ENCODE assay signal across 14 cellular contexts in genomic region chr16:89871895-89872294, GRCh38. TPM values are rescaled to one million over a fixed set of nuclear protein-coding genes. Genes with fewer than 3 reads are reported as not detected.
A peak's percentile ranks its signal among the peaks of the same experiment; 100 is the strongest.
DNase-seq lines count a peak whose midpoint lies in the region; ATAC-seq and TF ChIP-seq lines count a peak whose summit lies in the region.
"Had no signal": no experiment of that assay in that cellular context is flagged by ENCODE, and none has a peak within 500 bp of the region (broad histone marks: within the 10 kb centered on the region; RNA-seq: fewer than 3 reads in every experiment).

No MANE protein-coding gene starts in this region.

- no CpG with 5 or more reads among the region's 9 CpGs for WGBS in neuronal stem cell (ENCODE audit: extremely low coverage in 2 of 2, insufficient read length in 2 of 2, insufficient replicate concordance in 1 of 2), 2 donors

- no peak overlapping the region for H2BK120ac ChIP-seq in neuronal stem cell (ENCODE audit: low read depth, low read length)

- TF ChIP-seq CTCF in right atrium auricular region (IDR thresholded peaks at IDR 0.05) (no peak), HEK293 (tag by site-specific recombination; IDR thresholded peaks at IDR 0.05) (no peak)

- no peak overlapping the region for H4K91ac ChIP-seq in neuronal stem cell (ENCODE audit: low read depth, low read length, poor library complexity)

- peak overlapping the region; percentile 81 for H2BK15ac ChIP-seq in neuronal stem cell (ENCODE audit: low read length)

- H3K14ac ChIP-seq in neuronal stem cell (ENCODE audit: low read length) = no peak overlapping the region

- peaks cover 4% of the 10 kb centered on the region for H3K9me3 Mint-ChIP-seq in activated naive CD8-positive, alpha-beta T cell (ENCODE audit: low read depth)

- H3K27me3 ChIP-seq in right atrium auricular region = no peaks in the 10 kb centered on the region
- H3K27me3 ChIP-seq in neuronal stem cell (ENCODE audit: control insufficient read depth in 3 of 3, insufficient read depth in 3 of 3, low read depth in 1 of 3, low read length in 3 of 3) = no peaks in the 10 kb centered on the region
- H3K27me3 ChIP-seq: ascending aorta, BE2C had no signal

- H3K36me3 ChIP-seq in right atrium auricular region (peaks cover 7% of the 10 kb centered on the region), HEK293 (ENCODE audit: control insufficient read depth in 2 of 2, insufficient read depth in 1 of 2, low read length in 2 of 2) (peaks cover 8 to 42% of the 10 kb centered on the region in 2 experiments), neuronal stem cell (replicated peaks in 1 of 2; ENCODE audit: control insufficient read depth in 2 of 2, insufficient read depth in 2 of 2, low read length in 2 of 2) (peaks cover 6 to 34% of the 10 kb centered on the region in 2 donors)

- no peak overlapping the region for H2BK12ac ChIP-seq in neuronal stem cell (ENCODE audit: low read length)

- H3K23ac ChIP-seq in neuronal stem cell (ENCODE audit: low read depth, low read length, poor library complexity) = no peak overlapping the region

- intact Hi-C loops in Right ventricle myocardium superior (cut with DNase I) = no loop called here

- H3K18ac ChIP-seq in neuronal stem cell (ENCODE audit: low read length) = no peak overlapping the region

- no peak overlapping the region for H3K4ac ChIP-seq in neuronal stem cell (ENCODE audit: low read length)

- peaks cover 14% of the 10 kb centered on the region for H3K4me1 Mint-ChIP-seq in activated naive CD8-positive, alpha-beta T cell (ENCODE audit: low read depth)

- H4K8ac ChIP-seq in neuronal stem cell (ENCODE audit: low read depth, low read length) = no peak overlapping the region

- POLR2A ChIA-PET in HEK293 (lab: Yijun Ruan, JAX) = interaction anchor here (0.5 to 3.3 kb wide), 3 partner anchors 9 to 121 kb away, joined by 3 to 22 read pairs (median 10); no protein-coding TSS in a partner anchor

- H3K4me1 ChIP-seq in right atrium auricular region (peaks cover 0 to 19% of the 10 kb centered on the region in 2 donors), HEK293 (ENCODE audit: control insufficient read depth, insufficient read depth, low read length) (no peaks in the 10 kb centered on the region), neuronal stem cell (ENCODE audit: control insufficient read depth in 2 of 2, insufficient read depth in 1 of 2, low read depth in 1 of 2, low read length in 2 of 2) (peaks cover 5 to 8% of the 10 kb centered on the region in 2 donors)

- no peaks in the 10 kb centered on the region for H3K27me3 Mint-ChIP-seq in activated naive CD8-positive, alpha-beta T cell

- H2AFZ ChIP-seq in neuronal stem cell (ENCODE audit: low read length) = no peak overlapping the region

- no peak overlapping the region for H3K9ac ChIP-seq in neuronal stem cell (ENCODE audit: low read depth, low read length, poor library complexity)

- peaks cover 5% of the 10 kb centered on the region for H3K36me3 Mint-ChIP-seq in activated naive CD8-positive, alpha-beta T cell

- H3K27ac Mint-ChIP-seq in activated naive CD8-positive, alpha-beta T cell = peak overlapping the region; percentile 22

- peaks cover 2% of the 10 kb centered on the region for H3K79me1 ChIP-seq in neuronal stem cell (ENCODE audit: low read depth, low read length)

- H2AK5ac ChIP-seq in neuronal stem cell (ENCODE audit: low read depth, low read length) = peak overlapping the region; percentile 90

- peak overlapping the region; percentile 90 for H3K4me3 Mint-ChIP-seq in activated naive CD8-positive, alpha-beta T cell

- DNase-seq in Right ventricle myocardium superior = peak; percentile 3
- DNase-seq in right atrium auricular region (ENCODE audit: low spot score) = no peak
- DNase-seq in neuronal stem cell (ENCODE audit: low spot score) = no peak
- no peak for DNase-seq in A172 (ENCODE audit: low spot score)
- DNase-seq in amygdala (lab: John Stamatoyannopoulos, UW) = no peak
- no peak for DNase-seq in kidney tubule cell (ENCODE audit: low spot score)
- DNase-seq: activated CD8-positive, alpha-beta memory T cell treated with anti-CD3 and anti-CD28 coated beads, Interleukin-2, amount 50 U/mL, for 4 hours; BE2C; KG1; SK-N-SH had no signal

- H3K27ac ChIP-seq in right atrium auricular region = no peak overlapping the region
- no peak overlapping the region for H3K27ac ChIP-seq in HEK293 (ENCODE audit: extremely low read depth, low read depth, low read length)
- H3K27ac ChIP-seq in neuronal stem cell (replicated peaks; ENCODE audit: low read length) = no peak overlapping the region

- CTCF ChIA-PET in HEK293 (lab: Yijun Ruan, JAX) = interaction anchor here (0.7 to 4.0 kb wide), 3 partner anchors 11 to 143 kb away, joined by 3 to 34 read pairs (median 5); no protein-coding TSS in a partner anchor

- H3K4me3 ChIP-seq in right atrium auricular region (no peak overlapping the region), HEK293 (ENCODE audit: low read depth, low read length) (no peak overlapping the region), neuronal stem cell (ENCODE audit: low read length in 2 of 2) (no peak overlapping the region)

- no peak for ATAC-seq in Right ventricle myocardium superior (ENCODE audit: poor library complexity)
- ATAC-seq: right cardiac atrium had no signal

- no peak overlapping the region for H3K4me2 ChIP-seq in neuronal stem cell (ENCODE audit: insufficient read depth, low read length, poor library complexity, severe bottlenecking)

- peaks cover 0 to 7% of the 10 kb centered on the region in 2 donors for H3K9me3 ChIP-seq in right atrium auricular region
- no peaks in the 10 kb centered on the region for H3K9me3 ChIP-seq in HEK293 (ENCODE audit: control insufficient read depth, insufficient read depth, low read depth, low read length)
- H3K9me3 ChIP-seq in neuronal stem cell (replicated peaks in 1 of 2; ENCODE audit: control insufficient read depth in 2 of 2, insufficient read depth in 1 of 2, low read depth in 1 of 2, low read length in 2 of 2) = peaks cover 7 to 23% of the 10 kb centered on the region in 2 donors

- no peak overlapping the region for H2BK5ac ChIP-seq in neuronal stem cell (ENCODE audit: low read length)

TF ChIP-seq in HEK293, 187 proteins besides CTCF, POLR2A, EP300 and RAD21:
- no peak for TF ChIP-seq ZFP69B (tag by site-specific recombination; IDR thresholded peaks at IDR 0.05)
- TF ChIP-seq ZNF473 (tag by site-specific recombination; IDR thresholded peaks at IDR 0.05) = no peak
- peak; percentile 73; the same call in 1 of the 2 replicates for TF ChIP-seq ZNF768 (tag by site-specific recombination; IDR thresholded peaks at IDR 0.05)

RNA-seq across cellular contexts. Expression of gene TCF25, which starts 1.5 kb away (rescaled TPM):
- total RNA-seq in Right ventricle myocardium superior (83.2 TPM), right atrium auricular region (100 to 1,000 TPM in 1 of 2 donors, 10 to 100 TPM in 1; 91.8 to 108 TPM)
- 136 TPM for polyA plus RNA-seq in neuronal stem cell (2013, experiment 1 of 2)
- polyA plus RNA-seq in neuronal stem cell (2013, experiment 2 of 2) = 136 TPM
- 145 and 153 TPM in 2 replicates for total RNA-seq in A172 (2014; rRNA removed; shearing (Covaris generic))

RNA-seq across cellular contexts. Expression of gene SPIRE2, which starts 43.6 kb away (rescaled TPM):
- 1.2 TPM for total RNA-seq in Right ventricle myocardium superior
- 1 to 10 TPM in 1 of 2 donors, under 1 TPM in 1; 0.90 to 1.8 TPM for total RNA-seq in right atrium auricular region
- polyA plus RNA-seq in neuronal stem cell (2013, experiment 1 of 2) = 7.0 TPM
- polyA plus RNA-seq in neuronal stem cell (2013, experiment 2 of 2) = 7.0 TPM
- 6.9 and 12.6 TPM in 2 replicates for total RNA-seq in A172 (2014; rRNA removed; shearing (Covaris generic))
- total RNA-seq: ascending aorta had no signal

RNA-seq across cellular contexts. Expression of gene MC1R, which starts 46.8 kb away (rescaled TPM):
- total RNA-seq in Right ventricle myocardium superior (1.1 TPM), right atrium auricular region (1 to 10 TPM in 1 of 2 donors, under 1 TPM in 1; 0.63 to 1.8 TPM)
- 2.1 TPM for polyA plus RNA-seq in neuronal stem cell (2013, experiment 1 of 2)
- 2.1 TPM for polyA plus RNA-seq in neuronal stem cell (2013, experiment 2 of 2)
- 7.2 and 9.8 TPM in 2 replicates for total RNA-seq in A172 (2014; rRNA removed; shearing (Covaris generic))

RNA-seq across cellular contexts. Expression of gene TUBB3, which starts 51.2 kb away (rescaled TPM):
- total RNA-seq in Right ventricle myocardium superior = 1.8 TPM
- total RNA-seq in right atrium auricular region = 1 to 10 TPM; 2.2 to 6.4 TPM
- 121 TPM for polyA plus RNA-seq in neuronal stem cell (2013, experiment 1 of 2)
- polyA plus RNA-seq in neuronal stem cell (2013, experiment 2 of 2) = 119 TPM
- total RNA-seq in A172 (2014; rRNA removed; shearing (Covaris generic)) = 743 and 810 TPM in 2 replicates

RNA-seq across cellular contexts. Expression of gene FANCA, which starts 55.4 kb away (rescaled TPM):
- total RNA-seq in Right ventricle myocardium superior = 1.9 TPM
- total RNA-seq in right atrium auricular region = 1 to 10 TPM in 1 of 2 donors, under 1 TPM in 1; 0.70 to 1.5 TPM
- polyA plus RNA-seq in neuronal stem cell (2013, experiment 1 of 2) = 18.4 TPM
- polyA plus RNA-seq in neuronal stem cell (2013, experiment 2 of 2) = 21.0 TPM
- total RNA-seq in A172 (2014; rRNA removed; shearing (Covaris generic)) = 51.8 and 55.9 TPM in 2 replicates
